In the genomic region with DNA sequence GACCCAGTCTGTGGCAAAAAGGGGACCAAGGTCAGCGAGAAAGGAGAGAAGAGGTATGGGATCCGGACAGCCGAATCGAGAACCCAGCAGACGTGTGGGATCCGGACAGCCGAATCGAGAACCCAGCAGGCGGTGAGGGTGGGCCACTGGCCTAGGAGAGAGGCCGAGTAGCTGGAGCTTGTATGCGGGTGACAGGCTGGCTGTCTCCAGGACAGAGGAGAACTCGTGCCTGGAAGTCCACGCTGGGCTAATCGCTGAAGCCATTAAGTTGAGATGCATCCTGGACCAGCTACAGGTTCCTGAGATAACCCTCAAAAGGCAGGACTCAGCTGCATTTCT, we compare ENCODE assay signal across 14 cellular contexts. TPM values are rescaled to one million over a fixed set of nuclear protein-coding genes. Genes with fewer than 3 reads are reported as not detected.
DNase-seq lines count a peak whose midpoint lies in the region; ATAC-seq and TF ChIP-seq lines count a peak whose summit lies in the region.
"Had no signal": no experiment of that assay in that cellular context is flagged by ENCODE, and none has a peak within 500 bp of the region (broad histone marks: within the 10 kb centered on the region; RNA-seq: fewer than 3 reads in every experiment).

No MANE protein-coding gene starts in this region.

- intact Hi-C loops in activated CD4-positive, alpha-beta memory T cell treated with anti-CD3 and anti-CD28 coated beads for 36 hours (cut with micrococcal nuclease), result no loop called here

- no peak overlapping the region for H3K4me3 Mint-ChIP-seq in activated CD4-positive, alpha-beta memory T cell treated with anti-CD3 and anti-CD28 coated beads for 36 hours
- no peak overlapping the region for H3K4me3 Mint-ChIP-seq in activated CD4-positive, alpha-beta memory T cell treated with anti-CD3 and anti-CD28 coated beads, Interleukin-2, amount 10 ng/mL, durations not matched to agents 7 days and 5 days
- H3K4me3 Mint-ChIP-seq in brain, result peak overlapping the region in 1 of 5 experiments; percentile 50
- peak overlapping the region; percentile 76 for H3K4me3 Mint-ChIP-seq in stimulated activated effector memory CD8-positive, alpha-beta T cell treated with anti-CD3 and anti-CD28 coated beads, Interleukin-12 subunit alpha, Interleukin-12 subunit beta, amount 100 ng/mL, for 72 hours
- H3K4me3 Mint-ChIP-seq: activated naive CD8-positive, alpha-beta T cell treated with anti-CD3 and anti-CD28 coated beads, Interleukin-2, amount 10 ng/mL, durations not matched to agents 7 days and 5 days; T-helper 1 cell treated with Interleukin-12 subunit alpha and Interleukin-12 subunit beta and Interleukin-4 antibody, amounts not matched to agents 30 μg/mL and 1 μg/mL, for 36 hours had no signal

- H3K27me3 Mint-ChIP-seq in activated CD4-positive, alpha-beta memory T cell treated with anti-CD3 and anti-CD28 coated beads for 36 hours, result no peaks in the 10 kb centered on the region
- no peaks in the 10 kb centered on the region for H3K27me3 Mint-ChIP-seq in activated CD4-positive, alpha-beta memory T cell treated with anti-CD3 and anti-CD28 coated beads, Interleukin-2, amount 10 ng/mL, durations not matched to agents 7 days and 5 days
- peaks cover 5% of the 10 kb centered on the region for H3K27me3 Mint-ChIP-seq in brain
- H3K27me3 Mint-ChIP-seq: activated naive CD8-positive, alpha-beta T cell treated with anti-CD3 and anti-CD28 coated beads, Interleukin-2, amount 10 ng/mL, durations not matched to agents 7 days and 5 days had no signal

- CTCF ChIA-PET in activated CD4-positive, alpha-beta memory T cell treated with anti-CD3 and anti-CD28 coated beads for 36 hours (lab: Charles Lee), result interaction anchor here (1.1 to 1.8 kb wide), 2 partner anchors 27 to 168 kb away, joined by 4 to 5 read pairs; no protein-coding TSS in a partner anchor
- CTCF ChIA-PET in activated CD4-positive, alpha-beta memory T cell treated with anti-CD3 and anti-CD28 coated beads, Interleukin-2, amount 10 ng/mL, durations not matched to agents 7 days and 5 days (lab: Charles Lee), result no interaction called here

- H3K4me1 Mint-ChIP-seq in activated CD4-positive, alpha-beta memory T cell treated with anti-CD3 and anti-CD28 coated beads for 36 hours (ENCODE audit: low read depth), result peaks cover 62% of the 10 kb centered on the region
- H3K4me1 Mint-ChIP-seq in activated CD4-positive, alpha-beta memory T cell treated with anti-CD3 and anti-CD28 coated beads, Interleukin-2, amount 10 ng/mL, durations not matched to agents 7 days and 5 days, result peaks cover 52% of the 10 kb centered on the region
- peaks cover 70% of the 10 kb centered on the region for H3K4me1 Mint-ChIP-seq in brain
- peaks cover 73% of the 10 kb centered on the region for H3K4me1 Mint-ChIP-seq in stimulated activated effector memory CD8-positive, alpha-beta T cell treated with anti-CD3 and anti-CD28 coated beads, Interleukin-12 subunit alpha, Interleukin-12 subunit beta, amount 100 ng/mL, for 72 hours

- no peaks in the 10 kb centered on the region for H3K9me3 Mint-ChIP-seq in activated CD4-positive, alpha-beta memory T cell treated with anti-CD3 and anti-CD28 coated beads for 36 hours
- H3K9me3 Mint-ChIP-seq in activated CD4-positive, alpha-beta memory T cell treated with anti-CD3 and anti-CD28 coated beads, Interleukin-2, amount 10 ng/mL, durations not matched to agents 7 days and 5 days, result no peaks in the 10 kb centered on the region
- no peaks in the 10 kb centered on the region for H3K9me3 Mint-ChIP-seq in brain
- no peaks in the 10 kb centered on the region for H3K9me3 Mint-ChIP-seq in stimulated activated effector memory CD8-positive, alpha-beta T cell treated with anti-CD3 and anti-CD28 coated beads, Interleukin-12 subunit alpha, Interleukin-12 subunit beta, amount 100 ng/mL, for 72 hours
- H3K9me3 Mint-ChIP-seq: activated naive CD8-positive, alpha-beta T cell treated with anti-CD3 and anti-CD28 coated beads, Interleukin-2, amount 10 ng/mL, durations not matched to agents 7 days and 5 days; T-helper 1 cell treated with Interleukin-12 subunit alpha and Interleukin-12 subunit beta and Interleukin-4 antibody, amounts not matched to agents 30 μg/mL and 1 μg/mL, for 36 hours had no signal

- no peak for DNase-seq in activated CD4-positive, alpha-beta memory T cell treated with anti-CD3 and anti-CD28 coated beads for 36 hours
- no peak for DNase-seq in activated CD4-positive, alpha-beta memory T cell treated with anti-CD3 and anti-CD28 coated beads, Interleukin-2, amount 10 ng/mL, durations not matched to agents 7 days and 5 days
- no peak for DNase-seq in left lobe of liver (ENCODE audit: low spot score)
- DNase-seq in stimulated activated effector memory CD8-positive, alpha-beta T cell treated with anti-CD3 and anti-CD28 coated beads, Interleukin-12 subunit alpha, Interleukin-12 subunit beta, amount 100 ng/mL, for 72 hours (ENCODE audit: low spot score in 2 of 2), result no peak
- no peak for DNase-seq in COR-L47 (lab: John Stamatoyannopoulos, UW)
- no peak for DNase-seq in DMS 273 treated with DMSO at 0.1 percent for 48 hours (lab: John Stamatoyannopoulos, UW)
- no peak for DNase-seq in effector CD8-positive, alpha-beta T cell (lab: John Stamatoyannopoulos, UW)
- DNase-seq: 8988T; activated CD4-positive, alpha-beta T cell treated with anti-CD3 and anti-CD28 coated beads, Interleukin-2, amount 50 U/mL, for 48 hours; activated naive CD8-positive, alpha-beta T cell treated with anti-CD3 and anti-CD28 coated beads, Interleukin-2, amount 10 ng/mL, durations not matched to agents 7 days and 5 days; NCI-H1048; NCI-H2227 treated with DMSO at 0.1 percent for 48 hours had no signal

- H3K27ac Mint-ChIP-seq in activated CD4-positive, alpha-beta memory T cell treated with anti-CD3 and anti-CD28 coated beads for 36 hours, result peak overlapping the region; percentile 71
- no peak overlapping the region for H3K27ac Mint-ChIP-seq in activated CD4-positive, alpha-beta memory T cell treated with anti-CD3 and anti-CD28 coated beads, Interleukin-2, amount 10 ng/mL, durations not matched to agents 7 days and 5 days
- H3K27ac Mint-ChIP-seq in brain, result peak overlapping the region; percentile 70 to 92 (median 84)
- H3K27ac Mint-ChIP-seq in stimulated activated effector memory CD8-positive, alpha-beta T cell treated with anti-CD3 and anti-CD28 coated beads, Interleukin-12 subunit alpha, Interleukin-12 subunit beta, amount 100 ng/mL, for 72 hours, result peak overlapping the region; percentile 94
- H3K27ac Mint-ChIP-seq: activated naive CD8-positive, alpha-beta T cell treated with anti-CD3 and anti-CD28 coated beads, Interleukin-2, amount 10 ng/mL, durations not matched to agents 7 days and 5 days; T-helper 1 cell treated with Interleukin-12 subunit alpha and Interleukin-12 subunit beta and Interleukin-4 antibody, amounts not matched to agents 30 μg/mL and 1 μg/mL, for 36 hours had no signal

- peak; percentile 26 for ATAC-seq in left lobe of liver
- ATAC-seq in stimulated activated effector memory CD8-positive, alpha-beta T cell treated with anti-CD3 and anti-CD28 coated beads, Interleukin-12 subunit alpha, Interleukin-12 subunit beta, amount 100 ng/mL, for 72 hours, result no peak

- no peak for TF ChIP-seq CTCF in brain (conservative IDR thresholded peaks at IDR 0.05)

- H3K36me3 Mint-ChIP-seq in activated CD4-positive, alpha-beta memory T cell treated with anti-CD3 and anti-CD28 coated beads for 36 hours, result peaks cover 21% of the 10 kb centered on the region
- peaks cover 49% of the 10 kb centered on the region for H3K36me3 Mint-ChIP-seq in activated CD4-positive, alpha-beta memory T cell treated with anti-CD3 and anti-CD28 coated beads, Interleukin-2, amount 10 ng/mL, durations not matched to agents 7 days and 5 days (ENCODE audit: low read depth)
- H3K36me3 Mint-ChIP-seq in brain, result no peaks in the 10 kb centered on the region
- peaks cover 84% of the 10 kb centered on the region for H3K36me3 Mint-ChIP-seq in stimulated activated effector memory CD8-positive, alpha-beta T cell treated with anti-CD3 and anti-CD28 coated beads, Interleukin-12 subunit alpha, Interleukin-12 subunit beta, amount 100 ng/mL, for 72 hours

- POLR2A ChIA-PET in activated CD4-positive, alpha-beta memory T cell treated with anti-CD3 and anti-CD28 coated beads for 36 hours (lab: Charles Lee), result no interaction called here
- POLR2A ChIA-PET in activated CD4-positive, alpha-beta memory T cell treated with anti-CD3 and anti-CD28 coated beads, Interleukin-2, amount 10 ng/mL, durations not matched to agents 7 days and 5 days (lab: Charles Lee), result no interaction called here

RNA-seq across cellular contexts. Expression of a gene that starts 6.0 kb away (rescaled TPM):
- 10 to 100 TPM; 54.4 to 55.0 TPM for total RNA-seq in activated CD4-positive, alpha-beta memory T cell treated with anti-CD3 and anti-CD28 coated beads for 36 hours
- total RNA-seq in activated CD4-positive, alpha-beta memory T cell treated with anti-CD3 and anti-CD28 coated beads, Interleukin-2, amount 10 ng/mL, durations not matched to agents 7 days and 5 days, result 10 to 100 TPM; 68.7 to 73.4 TPM
- 78.9 TPM for polyA plus RNA-seq in brain (ENCODE audit: insufficient read depth, low read depth, low replicate concordance)
- 22.0 TPM for total RNA-seq in left lobe of liver

RNA-seq across cellular contexts. Expression of a gene that starts 30.4 kb away (rescaled TPM):
- 10 to 100 TPM; 33.2 to 34.9 TPM for total RNA-seq in activated CD4-positive, alpha-beta memory T cell treated with anti-CD3 and anti-CD28 coated beads for 36 hours
- total RNA-seq in activated CD4-positive, alpha-beta memory T cell treated with anti-CD3 and anti-CD28 coated beads, Interleukin-2, amount 10 ng/mL, durations not matched to agents 7 days and 5 days, result 10 to 100 TPM; 38.5 to 41.0 TPM
- 20.6 TPM for polyA plus RNA-seq in brain (ENCODE audit: insufficient read depth, low read depth, low replicate concordance)
- 12.4 TPM for total RNA-seq in left lobe of liver
